ENCODE assay signal across 8 cellular contexts in genomic region chr4:82561745-82562552, GRCh38. TPM values are rescaled to one million over a fixed set of nuclear protein-coding genes. Genes with fewer than 3 reads are reported as not detected.
DNase-seq lines count a peak whose midpoint lies in the region; ATAC-seq and TF ChIP-seq lines count a peak whose summit lies in the region.

Gene TMEM150C, minus strand, starts transcription at chr4:82561988. Its CDS starts 57,331 bp downstream, at chr4:82504657.

- H3K27ac Mint-ChIP-seq in nephron: peak within 1 kb of the TSS; percentile 40 to 82 (median 65)

- DNase-seq in BJ (ENCODE audit: low read depth) (no peak), H4 (ENCODE audit: low spot score) (peak; percentile 11), WERI-Rb-1 (peak; percentile 71), fibroblast of pulmonary artery (ENCODE audit: low read depth) (peak; percentile 31)

- H3K36me3 ChIP-seq in BJ (ENCODE audit: control insufficient read depth, insufficient read depth, low read length) (no peaks in the 10 kb centered on the region), WERI-Rb-1 (no peaks in the 10 kb centered on the region)

- peak within 1 kb of the TSS; percentile 90 to 96 (median 93) for H3K4me3 Mint-ChIP-seq in nephron

- POLR2A ChIA-PET in BJ (lab: Charles Lee): no interaction called here

- CTCF ChIA-PET in BJ (lab: Yijun Ruan, JAX): no interaction called here

- ATAC-seq in GM19455 (IDR thresholded peaks at IDR 0.05; ENCODE audit: unreplicated experiment) (no peak), GM19324 (IDR thresholded peaks at IDR 0.05; ENCODE audit: low FRiP score, unreplicated experiment) (no peak), HG03280 (IDR thresholded peaks at IDR 0.05; ENCODE audit: unreplicated experiment) (no peak)

- peaks cover 4% of the 10 kb centered on the region for H3K9me3 Mint-ChIP-seq in nephron

- H3K27ac ChIP-seq in WERI-Rb-1: peak within 1 kb of the TSS; percentile 60

- TF ChIP-seq CTCF in BJ (IDR thresholded peaks at IDR 0.05; ENCODE audit: insufficient read depth, low read depth, low read length): 0 out of 2 replicates have a peak, but pooled peaks have one; percentile 4
- peak; percentile 34; the same call in 1 of the 2 replicates for TF ChIP-seq CTCF in WERI-Rb-1 (IDR thresholded peaks at IDR 0.05; ENCODE audit: low read depth, low read length)
- no peak for TF ChIP-seq CTCF in fibroblast of pulmonary artery (IDR thresholded peaks at IDR 0.05; ENCODE audit: low read length, missing control alignments)
- peak; percentile 24 to 51 (median 36) for TF ChIP-seq CTCF in nephron (IDR thresholded peaks at IDR 0.05; ENCODE audit: unreplicated experiment in 3 of 3)

- H3K4me3 ChIP-seq in BJ (ENCODE audit: low read depth, low read length) (peak within 1 kb of the TSS; percentile 45), WERI-Rb-1 (ENCODE audit: low read depth, low read length) (peak within 1 kb of the TSS; percentile 67), fibroblast of pulmonary artery (replicated peaks; ENCODE audit: low read depth, low read length) (peak within 1 kb of the TSS; percentile 51)

- peaks cover 51% of the 10 kb centered on the region for H3K27me3 Mint-ChIP-seq in nephron (ENCODE audit: low read depth)

- no peaks in the 10 kb centered on the region for H3K9me3 ChIP-seq in WERI-Rb-1 (ENCODE audit: severe bottlenecking)

- H3K36me3 Mint-ChIP-seq in nephron (ENCODE audit: low read depth): no peaks in the 10 kb centered on the region

- peaks cover 15% of the 10 kb centered on the region for H3K4me1 Mint-ChIP-seq in nephron

- H3K27me3 ChIP-seq in BJ (ENCODE audit: control insufficient read depth, insufficient read depth, low read length): peaks cover 13% of the 10 kb centered on the region
- H3K27me3 ChIP-seq in WERI-Rb-1 (ENCODE audit: insufficient read depth, low read depth, severe bottlenecking): no peaks in the 10 kb centered on the region

RNA-seq across cellular contexts. Expression of gene TMEM150C, which starts in this region (rescaled TPM):
- 0.64 and 0.96 TPM in 2 replicates for polyA plus RNA-seq in BJ (2011; rRNA removed)
- polyA minus RNA-seq in BJ (2011; rRNA and poly(A)+ RNA removed): 0.19 and 0.31 TPM in 2 replicates
- total RNA-seq in H4 (2014; rRNA removed; shearing (Covaris generic)): 4.1 and 6.3 TPM in 2 replicates
